32 cellular contexts compared by ENCODE assay signal in genomic region chr12:76065917-76066316, GRCh38.
"Had no signal": no experiment of that assay in that cellular context is flagged by ENCODE, and none has a peak within 500 bp of the region (broad histone marks: within the 10 kb centered on the region; RNA-seq: fewer than 3 reads in every experiment).

No MANE protein-coding gene starts in this region.

- H3K27me3 ChIP-seq: brain microvascular endothelial cell, dorsolateral prefrontal cortex, esophagus muscularis mucosa, foreskin keratinocyte, gastrocnemius medialis, heart right ventricle had no signal

- DNase-seq: activated CD4-positive, alpha-beta T cell treated with anti-CD3 and anti-CD28 coated beads for 4 hours; activated CD4-positive, alpha-beta T cell treated with anti-CD3 and anti-CD28 coated beads, Interleukin-2, amount 10 ng/mL, durations not matched to agents 7 days and 5 days; activated CD4-positive, alpha-beta T cell treated with anti-CD3 and anti-CD28 coated beads, Interleukin-2, amount 50 U/mL, for 48 hours; activated CD4-positive, CD25-positive, alpha-beta regulatory T cell; activated CD4-positive, CD25-positive, alpha-beta regulatory T cell treated with anti-CD3 and anti-CD28 coated beads, Interleukin-2, amount 50 U/mL, for 72 hours; activated CD8-positive, alpha-beta memory T cell treated with anti-CD3 and anti-CD28 coated beads for 24 hours; activated CD8-positive, alpha-beta T cell treated with anti-CD3 and anti-CD28 coated beads for 36 hours; activated effector memory CD4-positive, alpha-beta T cell treated with anti-CD3 and anti-CD28 coated beads, Interleukin-2, amount 50 U/mL, for 16 hours; activated naive CD4-positive, alpha-beta T cell treated with anti-CD3 and anti-CD28 coated beads, Interleukin-2, amount 10 ng/mL, durations not matched to agents 7 days and 5 days; activated T-cell treated with anti-CD3 and anti-CD28 coated beads, Interleukin-2, amount 50 U/mL, for 4 hours; anterior cingulate cortex; brain microvascular endothelial cell; dorsolateral prefrontal cortex; effector memory CD4-positive, alpha-beta T cell; erythroblast; foreskin keratinocyte; gastrocnemius medialis; heart right ventricle; hippocampal formation; T-helper 1 cell; T-helper 17 cell; T1000; WERI-Rb-1 had no signal

- FAIRE-seq: astrocyte, bronchial epithelial cell had no signal

- ATAC-seq: activated CD8-positive, alpha-beta T cell treated with anti-CD3 and anti-CD28 coated beads for 36 hours; activated T-cell treated with anti-CD3 and anti-CD28 coated beads, Interleukin-2, amount 50 U/mL, for 4 hours; activated T-helper 17 cell treated with anti-CD3 and anti-CD28 coated beads, Interleukin-2, amount 50 U/mL, for 72 hours; foreskin keratinocyte; gastrocnemius medialis; heart right ventricle; T-helper 17 cell had no signal

- H3K27ac Mint-ChIP-seq: activated CD4-positive, alpha-beta T cell treated with anti-CD3 and anti-CD28 coated beads, Interleukin-2, amount 10 ng/mL, durations not matched to agents 7 days and 5 days; activated CD8-positive, alpha-beta T cell treated with anti-CD3 and anti-CD28 coated beads for 36 hours; activated naive CD4-positive, alpha-beta T cell treated with anti-CD3 and anti-CD28 coated beads, Interleukin-2, amount 10 ng/mL, durations not matched to agents 7 days and 5 days; activated T-helper 17 cell treated with anti-CD3 and anti-CD28 coated beads, Interleukin-2, amount 50 U/mL, for 72 hours; dendritic cell treated with granulocyte-macrophage colony-stimulating factor and Interleukin-4, amounts not matched to agents 40 ng/mL and 50 ng/mL, for 4 days; T-helper 17 cell; T-helper 2 cell treated with Interferon-gamma antibody and Interleukin-4, amounts not matched to agents 5 μg/mL and 100 μg/mL, for 36 hours had no signal

- H3K27me3 Mint-ChIP-seq: activated CD4-positive, alpha-beta T cell treated with anti-CD3 and anti-CD28 coated beads, Interleukin-2, amount 10 ng/mL, durations not matched to agents 7 days and 5 days; activated CD8-positive, alpha-beta T cell treated with anti-CD3 and anti-CD28 coated beads for 36 hours; activated naive CD4-positive, alpha-beta T cell treated with anti-CD3 and anti-CD28 coated beads, Interleukin-2, amount 10 ng/mL, durations not matched to agents 7 days and 5 days; activated naive CD8-positive, alpha-beta T cell; activated T-helper 17 cell treated with anti-CD3 and anti-CD28 coated beads, Interleukin-2, amount 50 U/mL, for 72 hours; central memory CD8-positive, alpha-beta T cell; dendritic cell treated with granulocyte-macrophage colony-stimulating factor and Interleukin-4, amounts not matched to agents 40 ng/mL and 50 ng/mL, for 4 days; T-helper 17 cell had no signal

- H3K4me1 ChIP-seq: foreskin keratinocyte had no signal

- H3K9me3 ChIP-seq: gastrocnemius medialis had no signal

- H3K27ac ChIP-seq: brain microvascular endothelial cell, coronary artery, dorsolateral prefrontal cortex, esophagus muscularis mucosa, foreskin keratinocyte, gastrocnemius medialis, heart right ventricle, WERI-Rb-1 had no signal

- H3K4me3 ChIP-seq: coronary artery, dorsolateral prefrontal cortex, esophagus muscularis mucosa, gastrocnemius medialis, heart right ventricle had no signal

- H3K4me3 Mint-ChIP-seq: activated CD4-positive, alpha-beta T cell treated with anti-CD3 and anti-CD28 coated beads, Interleukin-2, amount 10 ng/mL, durations not matched to agents 7 days and 5 days; activated CD8-positive, alpha-beta T cell treated with anti-CD3 and anti-CD28 coated beads for 36 hours; activated naive CD4-positive, alpha-beta T cell treated with anti-CD3 and anti-CD28 coated beads, Interleukin-2, amount 10 ng/mL, durations not matched to agents 7 days and 5 days; activated naive CD8-positive, alpha-beta T cell; activated T-cell treated with anti-CD3 and anti-CD28 coated beads, Interleukin-2, amount 50 U/mL, for 4 hours; activated T-helper 17 cell treated with anti-CD3 and anti-CD28 coated beads, Interleukin-2, amount 50 U/mL, for 72 hours; central memory CD8-positive, alpha-beta T cell; dendritic cell treated with granulocyte-macrophage colony-stimulating factor and Interleukin-4, amounts not matched to agents 40 ng/mL and 50 ng/mL, for 4 days; T-helper 17 cell; T-helper 2 cell treated with Interferon-gamma antibody and Interleukin-4, amounts not matched to agents 5 μg/mL and 100 μg/mL, for 36 hours had no signal
